In genomic region chr10:792083-792791, GRCh38 we compare ENCODE assay signal across 19 cellular contexts.
"Had no signal": no experiment of that assay in that cellular context is flagged by ENCODE, and none has a peak within 500 bp of the region (broad histone marks: within the 10 kb centered on the region; RNA-seq: fewer than 3 reads in every experiment).

No MANE protein-coding gene starts in this region.

- H3K4me3 ChIP-seq: body of pancreas, colonic mucosa, prostate gland had no signal

- H3K4me1 Mint-ChIP-seq: activated CD4-positive, alpha-beta T cell treated with anti-CD3 and anti-CD28 coated beads, Interleukin-2, amount 10 ng/mL, durations not matched to agents 7 days and 5 days; memory B cell; natural killer cell had no signal

- H3K9me3 ChIP-seq: body of pancreas, colonic mucosa, prostate gland had no signal

- H3K27ac Mint-ChIP-seq: activated CD4-positive, alpha-beta T cell treated with anti-CD3 and anti-CD28 coated beads, Interleukin-2, amount 10 ng/mL, durations not matched to agents 7 days and 5 days; activated naive CD8-positive, alpha-beta T cell; memory B cell; natural killer cell; T-cell had no signal

- H3K4me1 ChIP-seq: colonic mucosa, prostate gland had no signal

- H3K27ac ChIP-seq: body of pancreas, colonic mucosa, prostate gland had no signal

- H3K4me3 Mint-ChIP-seq: activated CD4-positive, alpha-beta T cell treated with anti-CD3 and anti-CD28 coated beads, Interleukin-2, amount 10 ng/mL, durations not matched to agents 7 days and 5 days; activated naive CD8-positive, alpha-beta T cell; activated T-cell treated with anti-CD3 and anti-CD28 coated beads, Interleukin-2, amount 50 U/mL, for 4 hours; memory B cell; natural killer cell; T-cell had no signal

- ATAC-seq: activated T-cell treated with anti-CD3 and anti-CD28 coated beads, Interleukin-2, amount 50 U/mL, for 4 hours; body of pancreas; left ventricle myocardium superior; T-cell had no signal

- H3K27me3 ChIP-seq: body of pancreas, colonic mucosa had no signal

- H3K36me3 ChIP-seq: colonic mucosa, prostate gland had no signal

- DNase-seq: activated CD4-positive, alpha-beta T cell treated with anti-CD3 and anti-CD28 coated beads, Interleukin-2, amount 10 ng/mL, durations not matched to agents 7 days and 5 days; activated gamma-delta T cell; activated T-cell treated with anti-CD3 and anti-CD28 coated beads, Interleukin-2, amount 50 U/mL, for 4 hours; amygdala; caudate nucleus; colonic mucosa; effector CD8-positive, alpha-beta T cell; glutamatergic neuron; left ventricle myocardium superior; natural killer cell; nucleus accumbens; stimulated activated CD4-positive, alpha-beta T cell treated with anti-CD3 and anti-CD28 coated beads, Interleukin-12 subunit alpha, Interleukin-12 subunit beta, amount 100 ng/mL, for 4 hours; stimulated activated CD4-positive, alpha-beta T cell treated with anti-CD3 and anti-CD28 coated beads, Interleukin-2, amount 100 ng/mL, for 24 hours; T-helper 9 cell had no signal

- H3K27me3 Mint-ChIP-seq: activated CD4-positive, alpha-beta T cell treated with anti-CD3 and anti-CD28 coated beads, Interleukin-2, amount 10 ng/mL, durations not matched to agents 7 days and 5 days; activated naive CD8-positive, alpha-beta T cell; memory B cell had no signal
